15 cellular contexts compared by ENCODE assay signal in the genomic region with DNA sequence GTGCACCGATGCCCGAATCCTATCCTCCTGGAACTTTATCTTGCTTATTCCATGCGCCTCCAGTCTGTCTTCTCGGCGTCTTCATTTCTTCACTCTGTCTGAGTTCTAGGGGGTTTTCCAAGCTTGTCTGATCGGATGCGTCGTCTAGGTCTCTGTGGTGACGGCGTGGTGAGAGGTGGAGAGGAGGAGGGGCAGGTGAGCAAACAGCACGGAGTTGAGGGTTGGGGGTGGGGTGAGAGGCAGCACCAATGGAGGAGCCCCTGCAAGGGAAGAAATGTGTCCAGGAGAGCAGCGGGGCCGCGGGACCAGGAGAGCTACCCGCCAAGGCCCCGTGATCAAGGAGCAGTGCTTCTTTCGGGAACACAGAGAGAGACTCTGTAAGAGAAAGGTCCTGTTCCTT.
DNase-seq lines count a peak whose midpoint lies in the region; ATAC-seq and TF ChIP-seq lines count a peak whose summit lies in the region.
"Had no signal": no experiment of that assay in that cellular context is flagged by ENCODE, and none has a peak within 500 bp of the region (broad histone marks: within the 10 kb centered on the region; RNA-seq: fewer than 3 reads in every experiment).

No MANE protein-coding gene starts in this region.

- H3K9me3 Mint-ChIP-seq in activated T-helper 17 cell treated with anti-CD3 and anti-CD28 coated beads, Interleukin-2, amount 50 U/mL, for 72 hours = no peaks in the 10 kb centered on the region
- H3K9me3 Mint-ChIP-seq: CD8-positive, alpha-beta memory T cell had no signal

- no peak for TF ChIP-seq POLR2A in heart left ventricle (IDR thresholded peaks at IDR 0.05)
- TF ChIP-seq POLR2A in testis (IDR thresholded peaks at IDR 0.05) = no peak

- no peaks in the 10 kb centered on the region for H3K36me3 ChIP-seq in right atrium auricular region
- no peaks in the 10 kb centered on the region for H3K36me3 ChIP-seq in heart left ventricle
- H3K36me3 ChIP-seq in testis (ENCODE audit: low read depth, missing control alignments) = no peaks in the 10 kb centered on the region
- H3K36me3 ChIP-seq: BLaER1 had no signal

- 60 to 71% (median 66%) methylated on average over 17 of the region's 17 CpGs for WGBS in heart left ventricle, 4 donors
- WGBS in testis, 2 donors = 64 to 66% methylated on average over 17 of the region's 17 CpGs

- ATAC-seq in heart left ventricle = no peak
- peak; percentile 29 for ATAC-seq in activated T-helper 17 cell treated with anti-CD3 and anti-CD28 coated beads, Interleukin-2, amount 50 U/mL, for 72 hours (replicated peaks)
- ATAC-seq in GM19395 (IDR thresholded peaks at IDR 0.05; ENCODE audit: unreplicated experiment) = no peak
- ATAC-seq in GM18907 (IDR thresholded peaks at IDR 0.05; ENCODE audit: unreplicated experiment) = no peak
- ATAC-seq: GM12878 had no signal

- intact Hi-C loops in heart left ventricle (cut with DNase I) = no loop called here
- intact Hi-C loops in testis (cut with DNase I; ENCODE audit: low total_unique reads) = loop anchor here (2.0 kb wide), 1 partner anchor 46 kb away; no protein-coding TSS in a partner anchor

- peak overlapping the region; percentile 24 for H3K4me3 Mint-ChIP-seq in activated T-helper 17 cell treated with anti-CD3 and anti-CD28 coated beads, Interleukin-2, amount 50 U/mL, for 72 hours
- H3K4me3 Mint-ChIP-seq: CD8-positive, alpha-beta memory T cell; IgD-negative memory B cell had no signal

- H3K27ac Mint-ChIP-seq in activated T-helper 17 cell treated with anti-CD3 and anti-CD28 coated beads, Interleukin-2, amount 50 U/mL, for 72 hours = no peak overlapping the region
- H3K27ac Mint-ChIP-seq: CD8-positive, alpha-beta memory T cell; IgD-negative memory B cell had no signal

- H3K9me3 ChIP-seq in right atrium auricular region (no peaks in the 10 kb centered on the region), heart left ventricle (no peaks in the 10 kb centered on the region), testis (no peaks in the 10 kb centered on the region)
- H3K9me3 ChIP-seq: BLaER1, Caco-2 had no signal

- DNase-seq in right atrium auricular region (ENCODE audit: low spot score) (peak; percentile 46), heart left ventricle (no peak), islet precursor cell (peak; percentile 48), testis (peak; percentile 13), DMS153 treated with DMSO at 0.1 percent for 48 hours (lab: John Stamatoyannopoulos, UW; ENCODE audit: unreplicated experiment) (no peak)
- DNase-seq: AML-193; Caco-2; CD8-positive, alpha-beta memory T cell had no signal

- no peaks in the 10 kb centered on the region for H3K4me1 ChIP-seq in right atrium auricular region
- H3K4me1 ChIP-seq in heart left ventricle = no peaks in the 10 kb centered on the region
- H3K4me1 ChIP-seq in testis = no peaks in the 10 kb centered on the region
- H3K4me1 ChIP-seq: BLaER1, Caco-2 had no signal

- H3K4me1 Mint-ChIP-seq in activated T-helper 17 cell treated with anti-CD3 and anti-CD28 coated beads, Interleukin-2, amount 50 U/mL, for 72 hours = no peaks in the 10 kb centered on the region
- H3K4me1 Mint-ChIP-seq: CD8-positive, alpha-beta memory T cell; IgD-negative memory B cell had no signal

- H3K27ac ChIP-seq in right atrium auricular region = no peak overlapping the region
- H3K27ac ChIP-seq in heart left ventricle = no peak overlapping the region
- H3K27ac ChIP-seq in testis = no peak overlapping the region
- H3K27ac ChIP-seq: 22Rv1, BLaER1 had no signal

- TF ChIP-seq CTCF in right atrium auricular region (IDR thresholded peaks at IDR 0.05) (no peak), heart left ventricle (IDR thresholded peaks at IDR 0.05) (no peak), testis (IDR thresholded peaks at IDR 0.05) (no peak)

- H3K4me3 ChIP-seq in right atrium auricular region (no peak overlapping the region), heart left ventricle (no peak overlapping the region), testis (no peak overlapping the region)
- H3K4me3 ChIP-seq: BLaER1, GM12878 had no signal

- no peaks in the 10 kb centered on the region for H3K36me3 Mint-ChIP-seq in activated T-helper 17 cell treated with anti-CD3 and anti-CD28 coated beads, Interleukin-2, amount 50 U/mL, for 72 hours (ENCODE audit: low read depth)
- H3K36me3 Mint-ChIP-seq: IgD-negative memory B cell had no signal

- H3K27me3 ChIP-seq in right atrium auricular region = no peaks in the 10 kb centered on the region
- H3K27me3 ChIP-seq in heart left ventricle = peaks cover 0 to 12% (median 0%) of the 10 kb centered on the region in 9 donors
- H3K27me3 ChIP-seq in testis = no peaks in the 10 kb centered on the region
- H3K27me3 ChIP-seq: BLaER1 had no signal

- H3K27me3 Mint-ChIP-seq in activated T-helper 17 cell treated with anti-CD3 and anti-CD28 coated beads, Interleukin-2, amount 50 U/mL, for 72 hours = peaks cover 30% of the 10 kb centered on the region

Comparison
In these comparisons a context has a peak if more than half of its experiments do, and no peak if none do; other contexts are left out.
1. DNase-seq: peak in right atrium auricular region (single experiment), islet precursor cell (single experiment) and testis (single experiment); none in heart left ventricle (0 of 5) and DMS153 treated with DMSO at 0.1 percent for 48 hours (single experiment).